31 cellular contexts compared by ENCODE assay signal in genomic region chr12:46276756-46277155, GRCh38.
"Had no signal": no experiment of that assay in that cellular context is flagged by ENCODE, and none has a peak within 500 bp of the region (broad histone marks: within the 10 kb centered on the region; RNA-seq: fewer than 3 reads in every experiment).

No MANE protein-coding gene starts in this region.

- H3K9me3 ChIP-seq: adrenal gland, body of pancreas had no signal

- ATAC-seq: activated CD4-positive, alpha-beta T cell treated with anti-CD3 and anti-CD28 coated beads for 36 hours; activated CD8-positive, alpha-beta T cell treated with anti-CD3 and anti-CD28 coated beads for 36 hours; activated naive CD4-positive, alpha-beta T cell treated with anti-CD3 and anti-CD28 coated beads, Interleukin-2, amount 50 U/mL, for 72 hours; activated T-cell treated with anti-CD3 and anti-CD28 coated beads, Interleukin-2, amount 50 U/mL, for 4 hours; activated T-helper 17 cell treated with anti-CD3 and anti-CD28 coated beads, Interleukin-2, amount 50 U/mL, for 72 hours; body of pancreas; effector memory CD8-positive, alpha-beta T cell; gastroesophageal sphincter; heart right ventricle; T-helper 17 cell had no signal

- H3K9me3 Mint-ChIP-seq: activated naive CD4-positive, alpha-beta T cell treated with anti-CD3 and anti-CD28 coated beads, Interleukin-2, amount 50 U/mL, for 72 hours; activated T-cell treated with anti-CD3 and anti-CD28 coated beads, Interleukin-2, amount 50 U/mL, for 4 hours; activated T-helper 17 cell treated with anti-CD3 and anti-CD28 coated beads, Interleukin-2, amount 50 U/mL, for 72 hours; effector memory CD8-positive, alpha-beta T cell had no signal

- H3K4me3 Mint-ChIP-seq: activated CD4-positive, alpha-beta T cell treated with anti-CD3 and anti-CD28 coated beads for 36 hours; activated CD8-positive, alpha-beta T cell treated with anti-CD3 and anti-CD28 coated beads for 36 hours; activated T-cell treated with anti-CD3 and anti-CD28 coated beads, Interleukin-2, amount 50 U/mL, for 4 hours; activated T-helper 17 cell treated with anti-CD3 and anti-CD28 coated beads, Interleukin-2, amount 50 U/mL, for 72 hours; effector memory CD8-positive, alpha-beta T cell; T-helper 17 cell; T-helper 2 cell treated with Interferon-gamma antibody and Interleukin-4, amounts not matched to agents 5 μg/mL and 100 μg/mL, for 36 hours had no signal

- H3K27ac ChIP-seq: adrenal gland, body of pancreas, esophagus muscularis mucosa, gastroesophageal sphincter, heart right ventricle had no signal

- H3K27me3 ChIP-seq: adrenal gland, body of pancreas, esophagus muscularis mucosa, gastroesophageal sphincter, heart right ventricle had no signal

- DNase-seq: activated CD4-positive, alpha-beta T cell treated with anti-CD3 and anti-CD28 coated beads for 36 hours; activated CD4-positive, alpha-beta T cell treated with anti-CD3 and anti-CD28 coated beads, Interleukin-2, amount 50 U/mL, for 1 hour; activated CD4-positive, alpha-beta T cell treated with anti-CD3 and anti-CD28 coated beads, Interleukin-2, amount 50 U/mL, for 48 hours; activated CD4-positive, CD25-positive, alpha-beta regulatory T cell; activated CD4-positive, CD25-positive, alpha-beta regulatory T cell treated with anti-CD3 and anti-CD28 coated beads, Interleukin-2, amount 50 U/mL, for 72 hours; activated CD8-positive, alpha-beta memory T cell treated with anti-CD3 and anti-CD28 coated beads for 24 hours; activated CD8-positive, alpha-beta T cell treated with anti-CD3 and anti-CD28 coated beads for 36 hours; activated effector memory CD4-positive, alpha-beta T cell treated with Interleukin-2 at 50 U/mL for 16 hours; activated gamma-delta T cell treated with Interleukin-2 at 50 U/mL for 16 hours; activated naive CD4-positive, alpha-beta T cell treated with Interleukin-2 at 50 U/mL for 16 hours; activated T-cell treated with anti-CD3 and anti-CD28 coated beads, Interleukin-2, amount 50 U/mL, for 4 hours; adrenal gland; amygdala; aorta; body of pancreas; caudate nucleus; cortex of kidney; dermis blood vessel endothelial cell; effector CD4-positive, alpha-beta T cell; effector memory CD8-positive, alpha-beta T cell; erythroblast; foreskin melanocyte; heart right ventricle; T-helper 1 cell; T-helper 17 cell; T1000 had no signal

- H3K4me1 ChIP-seq: adrenal gland, body of pancreas, esophagus muscularis mucosa, gastroesophageal sphincter, heart right ventricle had no signal

- H3K27me3 Mint-ChIP-seq: activated CD4-positive, alpha-beta T cell treated with anti-CD3 and anti-CD28 coated beads for 36 hours; activated CD8-positive, alpha-beta T cell treated with anti-CD3 and anti-CD28 coated beads for 36 hours; activated T-helper 17 cell treated with anti-CD3 and anti-CD28 coated beads, Interleukin-2, amount 50 U/mL, for 72 hours; effector memory CD8-positive, alpha-beta T cell; T-helper 17 cell had no signal

- H3K36me3 ChIP-seq: adrenal gland, esophagus muscularis mucosa, gastroesophageal sphincter, heart right ventricle had no signal

- H3K4me3 ChIP-seq: adrenal gland, body of pancreas, esophagus muscularis mucosa, gastroesophageal sphincter, heart right ventricle had no signal

- H3K27ac Mint-ChIP-seq: activated CD4-positive, alpha-beta T cell treated with anti-CD3 and anti-CD28 coated beads for 36 hours; activated CD8-positive, alpha-beta T cell treated with anti-CD3 and anti-CD28 coated beads for 36 hours; activated naive CD4-positive, alpha-beta T cell treated with anti-CD3 and anti-CD28 coated beads, Interleukin-2, amount 50 U/mL, for 72 hours; activated T-helper 17 cell treated with anti-CD3 and anti-CD28 coated beads, Interleukin-2, amount 50 U/mL, for 72 hours; effector memory CD8-positive, alpha-beta T cell; T-helper 17 cell; T-helper 2 cell treated with Interferon-gamma antibody and Interleukin-4, amounts not matched to agents 5 μg/mL and 100 μg/mL, for 36 hours had no signal
